In genomic region chr4:75514131-75514948, GRCh38 we compare ENCODE assay signal across 1 cellular context.
A peak's percentile ranks its signal among the peaks of the same experiment; 100 is the strongest.
TF ChIP-seq lines count a peak whose summit lies in the region.

TSS of gene RCHY1 (minus strand) at chr4:75514403. CDS start at chr4:75514286, 117 bp downstream.
A gene with protein sequence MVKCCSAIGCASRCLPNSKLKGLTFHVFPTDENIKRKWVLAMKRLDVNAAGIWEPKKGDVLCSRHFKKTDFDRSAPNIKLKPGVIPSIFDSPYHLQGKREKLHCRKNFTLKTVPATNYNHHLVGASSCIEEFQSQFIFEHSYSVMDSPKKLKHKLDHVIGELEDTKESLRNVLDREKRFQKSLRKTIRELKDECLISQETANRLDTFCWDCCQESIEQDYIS (plus strand): TSS chr4:75514473. CDS start chr4:75515453, 980 bp downstream.

TF ChIP-seq in HepG2, 621 proteins besides CTCF, POLR2A, EP300 and RAD21 (continued from another document and continues in another):
- TF ChIP-seq SKIL (CRISPR knock-in tag; IDR thresholded peaks at IDR 0.05; ENCODE audit: borderline replicate concordance) (peak; percentile 67), ATRX (CRISPR knock-in tag; IDR thresholded peaks at IDR 0.05; ENCODE audit: borderline replicate concordance) (no peak), TCF7 (IDR thresholded peaks at IDR 0.05; ENCODE audit: low read depth) (no peak), ZFP37 (CRISPR knock-in tag; IDR thresholded peaks at IDR 0.05; ENCODE audit: borderline replicate concordance) (no peak), NR2F1 (CRISPR knock-in tag; IDR thresholded peaks at IDR 0.05) (no peak), ZNF558 (CRISPR knock-in tag; IDR thresholded peaks at IDR 0.05; ENCODE audit: borderline replicate concordance) (0 out of 2 replicates have a peak, but pooled peaks have one; percentile 67), MBD4 (IDR thresholded peaks at IDR 0.05; ENCODE audit: borderline replicate concordance, low read length) (no peak), ZNF362 (CRISPR knock-in tag; IDR thresholded peaks at IDR 0.05; ENCODE audit: borderline replicate concordance) (no peak), ZNF709 (CRISPR knock-in tag; IDR thresholded peaks at IDR 0.05) (no peak), NCOA1 (CRISPR knock-in tag; IDR thresholded peaks at IDR 0.05) (peak; percentile 74; the same call in 1 of the 2 replicates), ZNF354B (CRISPR knock-in tag; IDR thresholded peaks at IDR 0.05) (no peak), SP140L (CRISPR knock-in tag; IDR thresholded peaks at IDR 0.05; ENCODE audit: borderline replicate concordance) (no peak; the same call in 1 of the 2 replicates), CREB1 (IDR thresholded peaks at IDR 0.05) (peak; percentile 84), CREB1 (CRISPR knock-in tag; IDR thresholded peaks at IDR 0.05) (peak; percentile 93), ZBTB38 (CRISPR knock-in tag; IDR thresholded peaks at IDR 0.05) (peak; percentile 93), STAG1 (CRISPR knock-in tag; IDR thresholded peaks at IDR 0.05) (no peak), ZNF224 (CRISPR knock-in tag; IDR thresholded peaks at IDR 0.05) (no peak), ZNF260 (CRISPR knock-in tag; IDR thresholded peaks at IDR 0.05; ENCODE audit: borderline replicate concordance, low read depth) (no peak), ZNF749 (CRISPR knock-in tag; IDR thresholded peaks at IDR 0.05; ENCODE audit: borderline replicate concordance) (peak; percentile 77; the same call in 1 of the 2 replicates), BATF2 (CRISPR knock-in tag; IDR thresholded peaks at IDR 0.05) (0 out of 2 replicates have a peak, but pooled peaks have one; percentile 71), ZNF230 (CRISPR knock-in tag; IDR thresholded peaks at IDR 0.05) (peak; percentile 63), ZNF792 (CRISPR knock-in tag; IDR thresholded peaks at IDR 0.05) (peak; percentile 56; the same call in 1 of the 2 replicates), BRCA1 (CRISPR knock-in tag; IDR thresholded peaks at IDR 0.05) (no peak), TCF7L2 (IDR thresholded peaks at IDR 0.05; ENCODE audit: low read depth, low read length) (no peak), GATAD2A (CRISPR knock-in tag; IDR thresholded peaks at IDR 0.05) (peak; percentile 80), RBFOX2 (IDR thresholded peaks at IDR 0.05; ENCODE audit: low read depth, low read length) (peak; percentile 87), SRF (IDR thresholded peaks at IDR 0.05; ENCODE audit: low read depth, low read length) (no peak), HOXD1 (CRISPR knock-in tag; IDR thresholded peaks at IDR 0.05) (peak; percentile 14; the same call in 1 of the 2 replicates), SRSF1 (optimal IDR thresholded peaks at IDR 0.05; ENCODE audit: low read depth, low read length) (peak; percentile 93), GZF1 (CRISPR knock-in tag; IDR thresholded peaks at IDR 0.05) (peak; percentile 70; the same call in 1 of the 2 replicates), BRD4 (CRISPR knock-in tag; IDR thresholded peaks at IDR 0.05) (no peak; the same call in 1 of the 2 replicates), ZSCAN31 (CRISPR knock-in tag; IDR thresholded peaks at IDR 0.05; ENCODE audit: low read depth) (0 out of 2 replicates have a peak, but pooled peaks have one; percentile 30), ZNF496 (CRISPR knock-in tag; IDR thresholded peaks at IDR 0.05; ENCODE audit: insufficient replicate concordance) (no peak), CREM (IDR thresholded peaks at IDR 0.05) (peak; percentile 91), CREM (CRISPR knock-in tag; IDR thresholded peaks at IDR 0.05) (no peak), RELA (CRISPR knock-in tag; IDR thresholded peaks at IDR 0.05) (no peak), ZXDC (CRISPR knock-in tag; IDR thresholded peaks at IDR 0.05) (no peak), ETV6 (CRISPR knock-in tag; conservative IDR thresholded peaks at IDR 0.05) (no peak; the same call in none of the 2 replicates), GLI4 (CRISPR knock-in tag; IDR thresholded peaks at IDR 0.05; ENCODE audit: borderline replicate concordance) (no peak), AKNA (CRISPR knock-in tag; IDR thresholded peaks at IDR 0.05; ENCODE audit: borderline replicate concordance) (no peak), ZBTB7A (CRISPR knock-in tag; IDR thresholded peaks at IDR 0.05) (no peak), SP2 (CRISPR knock-in tag; IDR thresholded peaks at IDR 0.05) (peak; percentile 40; the same call in 1 of the 2 replicates), ZBTB46 (CRISPR knock-in tag; IDR thresholded peaks at IDR 0.05; ENCODE audit: borderline replicate concordance) (no peak), ZNF720 (CRISPR knock-in tag; IDR thresholded peaks at IDR 0.05) (no peak), ZNF282 (IDR thresholded peaks at IDR 0.05; ENCODE audit: partially characterized antibody) (no peak)
- TF ChIP-seq, protein P1, sequence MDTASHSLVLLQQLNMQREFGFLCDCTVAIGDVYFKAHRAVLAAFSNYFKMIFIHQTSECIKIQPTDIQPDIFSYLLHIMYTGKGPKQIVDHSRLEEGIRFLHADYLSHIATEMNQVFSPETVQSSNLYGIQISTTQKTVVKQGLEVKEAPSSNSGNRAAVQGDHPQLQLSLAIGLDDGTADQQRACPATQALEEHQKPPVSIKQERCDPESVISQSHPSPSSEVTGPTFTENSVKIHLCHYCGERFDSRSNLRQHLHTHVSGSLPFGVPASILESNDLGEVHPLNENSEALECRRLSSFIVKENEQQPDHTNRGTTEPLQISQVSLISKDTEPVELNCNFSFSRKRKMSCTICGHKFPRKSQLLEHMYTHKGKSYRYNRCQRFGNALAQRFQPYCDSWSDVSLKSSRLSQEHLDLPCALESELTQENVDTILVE (CRISPR knock-in tag; IDR thresholded peaks at IDR 0.05): peak; percentile 86
- TF ChIP-seq, protein P2, sequence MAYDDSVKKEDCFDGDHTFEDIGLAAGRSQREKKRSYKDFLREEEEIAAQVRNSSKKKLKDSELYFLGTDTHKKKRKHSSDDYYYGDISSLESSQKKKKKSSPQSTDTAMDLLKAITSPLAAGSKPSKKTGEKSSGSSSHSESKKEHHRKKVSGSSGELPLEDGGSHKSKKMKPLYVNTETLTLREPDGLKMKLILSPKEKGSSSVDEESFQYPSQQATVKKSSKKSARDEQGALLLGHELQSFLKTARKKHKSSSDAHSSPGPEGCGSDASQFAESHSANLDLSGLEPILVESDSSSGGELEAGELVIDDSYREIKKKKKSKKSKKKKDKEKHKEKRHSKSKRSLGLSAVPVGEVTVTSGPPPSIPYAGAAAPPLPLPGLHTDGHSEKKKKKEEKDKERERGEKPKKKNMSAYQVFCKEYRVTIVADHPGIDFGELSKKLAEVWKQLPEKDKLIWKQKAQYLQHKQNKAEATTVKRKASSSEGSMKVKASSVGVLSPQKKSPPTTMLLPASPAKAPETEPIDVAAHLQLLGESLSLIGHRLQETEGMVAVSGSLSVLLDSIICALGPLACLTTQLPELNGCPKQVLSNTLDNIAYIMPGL (CRISPR knock-in tag; IDR thresholded peaks at IDR 0.05; ENCODE audit: borderline replicate concordance in 1 of 2, low read depth in 1 of 2): peak; percentile 56 to 72; a peak in 3 of 4 replicates
